Comparison of ENCODE assay signal across 21 cellular contexts in the genomic region with DNA sequence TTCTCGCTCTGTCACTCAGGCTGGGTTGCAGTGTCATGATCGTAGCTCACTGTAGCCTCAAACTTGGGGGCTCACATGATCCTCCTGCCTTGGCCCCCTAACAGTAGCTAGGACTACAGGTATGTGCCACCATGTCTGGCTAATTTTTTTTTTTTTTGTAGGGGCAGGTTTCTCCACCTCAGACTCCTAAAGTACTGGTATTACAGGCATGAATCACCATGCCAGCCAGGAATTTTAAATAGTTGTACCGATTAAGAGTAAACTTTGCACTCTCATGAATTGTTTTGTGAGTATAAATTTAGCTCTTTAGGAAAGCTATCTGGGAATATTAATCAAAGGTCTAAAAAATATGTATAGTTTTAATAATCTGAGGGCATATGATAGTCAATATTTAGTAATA. TPM values are rescaled to one million over a fixed set of nuclear protein-coding genes. Genes with fewer than 3 reads are reported as not detected.
"Had no signal": no experiment of that assay in that cellular context is flagged by ENCODE, and none has a peak within 500 bp of the region (broad histone marks: within the 10 kb centered on the region; RNA-seq: fewer than 3 reads in every experiment).

No MANE protein-coding gene starts in this region.

- H3K27ac ChIP-seq: colonic mucosa, pancreas, prostate gland, right lobe of liver, tibial artery, upper lobe of left lung, vagina had no signal

- H3K4me1 ChIP-seq: colonic mucosa, pancreas, prostate gland, right lobe of liver, upper lobe of left lung, vagina had no signal

- FAIRE-seq: frontal cortex had no signal

- H3K27me3 ChIP-seq: colonic mucosa, pancreas, right lobe of liver, tibial artery, upper lobe of left lung, vagina had no signal

- DNase-seq: colonic mucosa; dermis blood vessel endothelial cell; erythroblast; islet precursor cell; left cardiac atrium; left ventricle myocardium superior; mesenchymal stem cell; naive B cell; occipital lobe; pancreas; retina; right lobe of liver; stimulated activated CD4-positive, alpha-beta T cell treated with anti-CD3 and anti-CD28 coated beads, Interleukin-4, amount 100 ng/mL, for 24 hours; tibial artery; upper lobe of left lung had no signal

- H3K4me3 ChIP-seq: colonic mucosa, lung, pancreas, prostate gland, right lobe of liver, tibial artery, upper lobe of left lung, vagina had no signal

- ATAC-seq: left cardiac atrium; left ventricle myocardium superior; pancreas; right lobe of liver; stimulated activated memory B cell treated with anti-CD40 and anti-IgM and Interleukin-4, amounts not matched to agents 10 μg/mL and 1 μg/mL and 100 μg/mL, for 72 hours had no signal

- H3K36me3 ChIP-seq: colonic mucosa, pancreas, prostate gland, right lobe of liver, tibial artery, vagina had no signal

- H3K9me3 ChIP-seq: colonic mucosa, pancreas, prostate gland, right lobe of liver, tibial artery, upper lobe of left lung, vagina had no signal

RNA-seq across cellular contexts. Expression of a gene that starts 36.9 kb away (rescaled TPM):
- total RNA-seq: dermis blood vessel endothelial cell, glomerular endothelial cell had no signal
